17 cellular contexts compared by ENCODE assay signal in the genomic region with DNA sequence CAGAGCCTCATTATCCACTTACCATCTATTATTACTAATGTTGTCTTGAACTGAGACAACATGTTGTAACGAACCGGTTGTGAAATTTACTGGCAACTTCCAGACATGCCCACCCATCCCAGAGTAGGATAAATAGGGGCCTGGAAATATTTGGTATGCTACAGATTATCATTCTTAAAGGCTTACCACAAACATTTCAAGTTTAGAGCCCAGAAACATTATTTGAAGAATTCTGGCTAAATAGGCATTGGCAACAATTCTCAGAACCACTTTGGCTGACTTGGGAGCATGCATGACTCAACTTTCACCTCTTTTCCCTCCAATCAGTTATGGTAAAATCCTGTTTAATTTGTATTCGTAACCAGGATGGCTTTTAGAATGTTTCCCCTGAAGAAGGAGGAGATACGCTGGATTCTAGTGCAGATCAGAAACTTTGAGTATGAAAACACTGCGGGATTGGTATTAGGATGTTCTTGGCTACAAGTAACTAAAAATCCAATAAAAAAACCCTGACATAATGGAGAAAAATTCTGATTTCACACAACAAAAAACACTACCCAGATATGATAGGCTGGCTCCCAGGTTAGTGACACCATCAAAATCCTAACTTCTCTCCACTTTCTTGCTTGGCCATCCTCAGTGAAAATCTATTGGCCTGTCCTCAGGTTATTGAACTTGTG.
DNase-seq lines count a peak whose midpoint lies in the region; ATAC-seq and TF ChIP-seq lines count a peak whose summit lies in the region.
"Had no signal": no experiment of that assay in that cellular context is flagged by ENCODE, and none has a peak within 500 bp of the region (broad histone marks: within the 10 kb centered on the region; RNA-seq: fewer than 3 reads in every experiment).

No MANE protein-coding gene starts in this region.

- WGBS in neuronal stem cell (ENCODE audit: extremely low coverage in 2 of 2, insufficient read length in 2 of 2, insufficient replicate concordance in 1 of 2), 2 donors: no CpG with 5 or more reads among the region's 5 CpGs
- WGBS in thyroid gland, 2 donors: 39 to 67% methylated on average over 5 of the region's 5 CpGs

- no peak overlapping the region for H4K91ac ChIP-seq in neuronal stem cell (ENCODE audit: low read depth, low read length, poor library complexity)

- no peaks in the 10 kb centered on the region for H3K4me1 ChIP-seq in A673 (ENCODE audit: insufficient read depth, low read length, poor library complexity, severe bottlenecking)
- peaks cover 13 to 19% of the 10 kb centered on the region in 2 donors for H3K4me1 ChIP-seq in neuronal stem cell (ENCODE audit: control insufficient read depth in 2 of 2, insufficient read depth in 1 of 2, low read depth in 1 of 2, low read length in 2 of 2)
- peaks cover 0 to 3% of the 10 kb centered on the region in 2 donors for H3K4me1 ChIP-seq in thyroid gland

- H3K79me1 ChIP-seq in neuronal stem cell (ENCODE audit: low read depth, low read length): no peaks in the 10 kb centered on the region

- POLR2A ChIA-PET in A673 (lab: Charles Lee; ENCODE audit: low non-redundant PET): no interaction called here

- H2BK5ac ChIP-seq in neuronal stem cell (ENCODE audit: low read length): no peak overlapping the region

- H2AK5ac ChIP-seq in neuronal stem cell (ENCODE audit: low read depth, low read length): no peak overlapping the region

- intact Hi-C loops in A673 (cut with micrococcal nuclease; ENCODE audit: unreplicated experiment): no loop called here
- intact Hi-C loops in thyroid gland (cut with DNase I): no loop called here

- DNase-seq in A673 (ENCODE audit: low spot score): peak; percentile 18
- DNase-seq in HCEC 1CT: peak; percentile 67
- peak; percentile 95 for DNase-seq in fibroblast of gingiva (ENCODE audit: low read depth)
- DNase-seq in neuronal stem cell (ENCODE audit: low spot score): no peak
- DNase-seq in thyroid gland: no peak
- no peak for DNase-seq in NCI-H446 (lab: John Stamatoyannopoulos, UW)
- DNase-seq: activated CD4-positive, CD25-positive, alpha-beta regulatory T cell treated with anti-CD3 and anti-CD28 coated beads, Interleukin-2, amount 50 U/mL, for 72 hours; activated CD8-positive, alpha-beta memory T cell treated with anti-CD3 and anti-CD28 coated beads, Interleukin-2, amount 50 U/mL, for 48 hours; activated naive CD4-positive, alpha-beta T cell treated with anti-CD3 and anti-CD28 coated beads, Interleukin-2, amount 50 U/mL, for 16 hours; AML-193; DMS 273 treated with DMSO at 0.1 percent for 48 hours; kidney; NCI-H1092; PC-3; stimulated activated naive CD8-positive, alpha-beta T cell treated with anti-CD3 and anti-CD28 coated beads, Interleukin-15, amount 100 ng/mL, for 72 hours had no signal

- H4K8ac ChIP-seq in neuronal stem cell (ENCODE audit: low read depth, low read length): no peak overlapping the region

- H3K4me2 ChIP-seq in neuronal stem cell (ENCODE audit: insufficient read depth, low read length, poor library complexity, severe bottlenecking): no peak overlapping the region

- no peak overlapping the region for H2AFZ ChIP-seq in neuronal stem cell (ENCODE audit: low read length)

- H3K36me3 ChIP-seq in A673 (ENCODE audit: insufficient read depth, low read length, poor library complexity, severe bottlenecking) (no peaks in the 10 kb centered on the region), neuronal stem cell (replicated peaks in 1 of 2; ENCODE audit: control insufficient read depth in 2 of 2, insufficient read depth in 2 of 2, low read length in 2 of 2) (no peaks in the 10 kb centered on the region), thyroid gland (no peaks in the 10 kb centered on the region)

- H3K4ac ChIP-seq in neuronal stem cell (ENCODE audit: low read length): no peak overlapping the region

- H3K9me3 ChIP-seq in A673 (ENCODE audit: low read depth, low read length, poor library complexity, severe bottlenecking) (no peaks in the 10 kb centered on the region), neuronal stem cell (replicated peaks in 1 of 2; ENCODE audit: control insufficient read depth in 2 of 2, insufficient read depth in 1 of 2, low read depth in 1 of 2, low read length in 2 of 2) (peaks cover 5 to 26% of the 10 kb centered on the region in 2 donors), thyroid gland (no peaks in the 10 kb centered on the region)

- H3K27me3 ChIP-seq in A673 (replicated peaks; ENCODE audit: insufficient read depth, low read depth, low read length, poor library complexity) (no peaks in the 10 kb centered on the region), neuronal stem cell (ENCODE audit: control insufficient read depth in 3 of 3, insufficient read depth in 3 of 3, low read depth in 1 of 3, low read length in 3 of 3) (no peaks in the 10 kb centered on the region), thyroid gland (no peaks in the 10 kb centered on the region)

- H3K14ac ChIP-seq in neuronal stem cell (ENCODE audit: low read length): no peak overlapping the region

- H2BK15ac ChIP-seq in neuronal stem cell (ENCODE audit: low read length): no peak overlapping the region

- H3K9ac ChIP-seq in neuronal stem cell (ENCODE audit: low read depth, low read length, poor library complexity): no peak overlapping the region

- no peak for TF ChIP-seq POLR2A in thyroid gland (IDR thresholded peaks at IDR 0.05)

- H3K23ac ChIP-seq in neuronal stem cell (ENCODE audit: low read depth, low read length, poor library complexity): no peak overlapping the region

- H2BK12ac ChIP-seq in neuronal stem cell (ENCODE audit: low read length): no peak overlapping the region

- no peak overlapping the region for H2BK120ac ChIP-seq in neuronal stem cell (ENCODE audit: low read depth, low read length)

- H3K4me3 ChIP-seq in A673 (ENCODE audit: low read depth, low read length, poor library complexity, severe bottlenecking) (no peak overlapping the region), neuronal stem cell (ENCODE audit: low read length in 2 of 2) (no peak overlapping the region), thyroid gland (replicated peaks in 1 of 3) (no peak overlapping the region)

- H3K18ac ChIP-seq in neuronal stem cell (ENCODE audit: low read length): no peak overlapping the region

- ATAC-seq in GM21825 (IDR thresholded peaks at IDR 0.05; ENCODE audit: unreplicated experiment): no peak
- no peak for ATAC-seq in HG02571 (IDR thresholded peaks at IDR 0.05; ENCODE audit: unreplicated experiment)
- ATAC-seq: PC-3; stimulated activated naive CD8-positive, alpha-beta T cell treated with anti-CD3 and anti-CD28 coated beads, Interleukin-15, amount 100 ng/mL, for 72 hours had no signal

- TF ChIP-seq CTCF in A673 (conservative IDR thresholded peaks at IDR 0.05; ENCODE audit: low read depth, low read length) (no peak), thyroid gland (IDR thresholded peaks at IDR 0.05) (no peak)

- no TSS peak for BruUV-seq in A673 (replicated peaks; lab: Mats Ljungman, UMichigan)

- CTCF ChIA-PET in A673 (lab: Charles Lee): no interaction called here

- H3K27ac ChIP-seq in A673 (ENCODE audit: low read depth, low read length, poor library complexity, severe bottlenecking): no peak overlapping the region
- peak overlapping the region; percentile 35 for H3K27ac ChIP-seq in neuronal stem cell (replicated peaks; ENCODE audit: low read length)
- H3K27ac ChIP-seq in thyroid gland: no peak overlapping the region

Comparison
In these comparisons a context has a peak if more than half of its experiments do, and no peak if none do; other contexts are left out.
1. DNase-seq: peak in A673 (single experiment), HCEC 1CT (single experiment) and fibroblast of gingiva (single experiment); none in neuronal stem cell (single experiment), thyroid gland (0 of 2) and NCI-H446 (0 of 2).